ENCODE assay signal across 1 cellular context in genomic region chr3:44729384-44729910, GRCh38.
A peak's percentile ranks its signal among the peaks of the same experiment; 100 is the strongest.
TF ChIP-seq lines count a peak whose summit lies in the region.

ZNF501 (plus strand) TSS chr3:44729635; CDS start chr3:44734422, 4,787 bp downstream.

TF ChIP-seq in HepG2, 621 proteins besides CTCF, POLR2A, EP300 and RAD21 (continued from another document and continues in another):
- TF ChIP-seq, protein P1, sequence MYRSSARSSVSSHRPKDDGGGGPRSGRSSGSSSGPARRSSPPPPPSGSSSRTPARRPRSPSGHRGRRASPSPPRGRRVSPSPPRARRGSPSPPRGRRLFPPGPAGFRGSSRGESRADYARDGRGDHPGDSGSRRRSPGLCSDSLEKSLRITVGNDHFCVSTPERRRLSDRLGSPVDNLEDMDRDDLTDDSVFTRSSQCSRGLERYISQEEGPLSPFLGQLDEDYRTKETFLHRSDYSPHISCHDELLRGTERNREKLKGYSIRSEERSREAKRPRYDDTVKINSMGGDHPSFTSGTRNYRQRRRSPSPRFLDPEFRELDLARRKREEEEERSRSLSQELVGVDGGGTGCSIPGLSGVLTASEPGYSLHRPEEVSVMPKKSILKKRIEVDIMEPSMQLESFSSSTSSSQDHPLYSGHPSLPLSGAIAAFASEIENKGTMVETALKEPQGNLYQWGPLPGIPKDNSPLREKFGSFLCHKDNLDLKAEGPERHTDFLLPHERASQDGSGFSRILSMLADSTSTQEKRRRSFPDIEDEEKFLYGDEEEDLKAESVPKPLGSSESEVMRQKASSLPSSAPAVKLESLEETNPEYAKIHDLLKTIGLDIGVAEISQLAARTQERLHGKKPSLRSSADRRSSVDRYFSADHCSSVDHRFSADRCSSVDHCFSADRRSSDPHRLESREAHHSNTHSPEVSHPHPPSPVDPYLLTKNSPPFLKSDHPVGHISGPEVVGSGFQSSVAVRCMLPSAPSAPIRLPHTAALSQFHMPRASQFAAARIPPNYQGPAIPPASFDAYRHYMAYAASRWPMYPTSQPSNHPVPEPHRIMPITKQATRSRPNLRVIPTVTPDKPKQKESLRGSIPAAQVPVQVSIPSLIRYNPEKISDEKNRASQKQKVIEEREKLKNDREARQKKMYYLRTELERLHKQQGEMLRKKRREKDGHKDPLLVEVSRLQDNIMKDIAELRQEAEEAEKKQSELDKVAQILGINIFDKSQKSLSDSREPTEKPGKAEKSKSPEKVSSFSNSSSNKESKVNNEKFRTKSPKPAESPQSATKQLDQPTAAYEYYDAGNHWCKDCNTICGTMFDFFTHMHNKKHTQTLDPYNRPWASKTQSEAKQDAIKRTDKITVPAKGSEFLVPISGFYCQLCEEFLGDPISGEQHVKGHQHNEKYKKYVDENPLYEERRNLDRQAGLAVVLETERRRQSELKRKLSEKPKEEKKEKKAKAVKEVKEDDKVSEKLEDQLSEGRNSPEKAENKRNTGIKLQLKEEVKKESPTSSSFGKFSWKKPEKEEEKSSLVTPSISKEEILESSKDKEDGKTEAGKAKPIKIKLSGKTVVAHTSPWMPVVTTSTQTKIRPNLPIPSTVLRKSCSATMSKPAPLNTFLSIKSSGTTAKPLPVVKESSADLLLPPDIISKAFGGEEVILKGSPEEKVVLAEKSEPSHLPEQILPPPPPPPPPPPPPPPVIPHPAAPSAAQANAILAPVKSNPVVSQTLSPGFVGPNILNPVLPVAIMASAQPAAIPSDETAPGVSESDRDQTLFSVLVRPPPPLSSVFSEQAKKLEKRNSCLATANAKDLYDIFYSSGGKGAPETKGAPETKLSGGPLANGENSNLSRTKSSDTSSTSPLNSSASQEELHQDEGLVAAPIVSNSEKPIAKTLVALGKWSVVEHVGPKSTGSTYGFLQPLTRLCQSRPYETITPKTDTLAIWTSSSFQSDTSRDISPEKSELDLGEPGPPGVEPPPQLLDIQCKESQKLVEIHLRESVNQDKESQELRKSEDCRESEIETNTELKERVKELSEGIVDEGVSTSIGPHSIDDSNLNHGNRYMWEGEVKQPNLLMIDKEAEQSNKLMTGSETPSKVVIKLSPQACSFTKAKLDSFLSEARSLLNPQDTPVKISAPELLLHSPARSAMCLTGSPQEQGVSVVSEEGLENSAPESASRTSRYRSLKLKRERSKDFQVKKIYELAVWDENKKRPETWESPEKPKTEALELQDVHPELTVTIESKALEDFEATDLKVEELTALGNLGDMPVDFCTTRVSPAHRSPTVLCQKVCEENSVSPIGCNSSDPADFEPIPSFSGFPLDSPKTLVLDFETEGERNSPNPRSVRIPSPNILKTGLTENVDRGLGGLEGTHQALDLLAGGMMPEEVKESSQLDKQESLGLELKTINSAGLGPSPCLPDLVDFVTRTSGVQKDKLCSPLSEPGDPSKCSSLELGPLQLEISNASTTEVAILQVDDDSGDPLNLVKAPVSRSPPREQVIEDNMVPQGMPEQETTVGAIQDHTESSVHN (CRISPR knock-in tag; IDR thresholded peaks at IDR 0.05) = no peak
- TF ChIP-seq ZEB1 (IDR thresholded peaks at IDR 0.05; ENCODE audit: insufficient replicate concordance, low read depth) (no peak), PRPF4 (IDR thresholded peaks at IDR 0.05; ENCODE audit: low read depth, low read length, poor library complexity, severe bottlenecking) (no peak), ZFY (CRISPR knock-in tag; IDR thresholded peaks at IDR 0.05) (peak; percentile 88), NFE2L2 (IDR thresholded peaks at IDR 0.05; ENCODE audit: low read length) (no peak), YY1 (IDR thresholded peaks at IDR 0.05; ENCODE audit: insufficient read depth, insufficient replicate concordance, low read depth, low read length) (peak; percentile 78), HDAC1 (CRISPR knock-in tag; IDR thresholded peaks at IDR 0.05) (peak; percentile 93), ZNF207 (IDR thresholded peaks at IDR 0.05; ENCODE audit: borderline replicate concordance) (no peak), ZNF138 (CRISPR knock-in tag; IDR thresholded peaks at IDR 0.05; ENCODE audit: low read depth) (peak; percentile 59; the same call in 1 of the 2 replicates), MAX (IDR thresholded peaks at IDR 0.05) (peak; percentile 86; the same call in 1 of the 2 replicates), RBM39 (IDR thresholded peaks at IDR 0.05; ENCODE audit: low read depth, low read length, poor library complexity, severe bottlenecking) (peak; percentile 71), RBM22 (optimal IDR thresholded peaks at IDR 0.05; ENCODE audit: low read length) (peak; percentile 22), NCOA1 (CRISPR knock-in tag; IDR thresholded peaks at IDR 0.05) (no peak), ZFP41 (CRISPR knock-in tag; IDR thresholded peaks at IDR 0.05; ENCODE audit: borderline replicate concordance) (no peak), HNRNPH1 (optimal IDR thresholded peaks at IDR 0.05; ENCODE audit: low read depth, low read length) (no peak), ZBTB20 (CRISPR knock-in tag; IDR thresholded peaks at IDR 0.05; ENCODE audit: borderline replicate concordance, low read depth) (peak; percentile 77; the same call in 1 of the 2 replicates), XRCC5 (optimal IDR thresholded peaks at IDR 0.05; ENCODE audit: low read length) (peak; percentile 91), NFATC3 (CRISPR knock-in tag; IDR thresholded peaks at IDR 0.05) (no peak), NFKB2 (CRISPR knock-in tag; IDR thresholded peaks at IDR 0.05; ENCODE audit: borderline replicate concordance) (peak; percentile 80; the same call in 1 of the 2 replicates), ZSCAN12 (CRISPR knock-in tag; IDR thresholded peaks at IDR 0.05) (no peak), MBNL3 (CRISPR knock-in tag; conservative IDR thresholded peaks at IDR 0.05) (no peak), BRF2 (CRISPR knock-in tag; IDR thresholded peaks at IDR 0.05) (peak; percentile 88)
- TF ChIP-seq, protein P2, sequence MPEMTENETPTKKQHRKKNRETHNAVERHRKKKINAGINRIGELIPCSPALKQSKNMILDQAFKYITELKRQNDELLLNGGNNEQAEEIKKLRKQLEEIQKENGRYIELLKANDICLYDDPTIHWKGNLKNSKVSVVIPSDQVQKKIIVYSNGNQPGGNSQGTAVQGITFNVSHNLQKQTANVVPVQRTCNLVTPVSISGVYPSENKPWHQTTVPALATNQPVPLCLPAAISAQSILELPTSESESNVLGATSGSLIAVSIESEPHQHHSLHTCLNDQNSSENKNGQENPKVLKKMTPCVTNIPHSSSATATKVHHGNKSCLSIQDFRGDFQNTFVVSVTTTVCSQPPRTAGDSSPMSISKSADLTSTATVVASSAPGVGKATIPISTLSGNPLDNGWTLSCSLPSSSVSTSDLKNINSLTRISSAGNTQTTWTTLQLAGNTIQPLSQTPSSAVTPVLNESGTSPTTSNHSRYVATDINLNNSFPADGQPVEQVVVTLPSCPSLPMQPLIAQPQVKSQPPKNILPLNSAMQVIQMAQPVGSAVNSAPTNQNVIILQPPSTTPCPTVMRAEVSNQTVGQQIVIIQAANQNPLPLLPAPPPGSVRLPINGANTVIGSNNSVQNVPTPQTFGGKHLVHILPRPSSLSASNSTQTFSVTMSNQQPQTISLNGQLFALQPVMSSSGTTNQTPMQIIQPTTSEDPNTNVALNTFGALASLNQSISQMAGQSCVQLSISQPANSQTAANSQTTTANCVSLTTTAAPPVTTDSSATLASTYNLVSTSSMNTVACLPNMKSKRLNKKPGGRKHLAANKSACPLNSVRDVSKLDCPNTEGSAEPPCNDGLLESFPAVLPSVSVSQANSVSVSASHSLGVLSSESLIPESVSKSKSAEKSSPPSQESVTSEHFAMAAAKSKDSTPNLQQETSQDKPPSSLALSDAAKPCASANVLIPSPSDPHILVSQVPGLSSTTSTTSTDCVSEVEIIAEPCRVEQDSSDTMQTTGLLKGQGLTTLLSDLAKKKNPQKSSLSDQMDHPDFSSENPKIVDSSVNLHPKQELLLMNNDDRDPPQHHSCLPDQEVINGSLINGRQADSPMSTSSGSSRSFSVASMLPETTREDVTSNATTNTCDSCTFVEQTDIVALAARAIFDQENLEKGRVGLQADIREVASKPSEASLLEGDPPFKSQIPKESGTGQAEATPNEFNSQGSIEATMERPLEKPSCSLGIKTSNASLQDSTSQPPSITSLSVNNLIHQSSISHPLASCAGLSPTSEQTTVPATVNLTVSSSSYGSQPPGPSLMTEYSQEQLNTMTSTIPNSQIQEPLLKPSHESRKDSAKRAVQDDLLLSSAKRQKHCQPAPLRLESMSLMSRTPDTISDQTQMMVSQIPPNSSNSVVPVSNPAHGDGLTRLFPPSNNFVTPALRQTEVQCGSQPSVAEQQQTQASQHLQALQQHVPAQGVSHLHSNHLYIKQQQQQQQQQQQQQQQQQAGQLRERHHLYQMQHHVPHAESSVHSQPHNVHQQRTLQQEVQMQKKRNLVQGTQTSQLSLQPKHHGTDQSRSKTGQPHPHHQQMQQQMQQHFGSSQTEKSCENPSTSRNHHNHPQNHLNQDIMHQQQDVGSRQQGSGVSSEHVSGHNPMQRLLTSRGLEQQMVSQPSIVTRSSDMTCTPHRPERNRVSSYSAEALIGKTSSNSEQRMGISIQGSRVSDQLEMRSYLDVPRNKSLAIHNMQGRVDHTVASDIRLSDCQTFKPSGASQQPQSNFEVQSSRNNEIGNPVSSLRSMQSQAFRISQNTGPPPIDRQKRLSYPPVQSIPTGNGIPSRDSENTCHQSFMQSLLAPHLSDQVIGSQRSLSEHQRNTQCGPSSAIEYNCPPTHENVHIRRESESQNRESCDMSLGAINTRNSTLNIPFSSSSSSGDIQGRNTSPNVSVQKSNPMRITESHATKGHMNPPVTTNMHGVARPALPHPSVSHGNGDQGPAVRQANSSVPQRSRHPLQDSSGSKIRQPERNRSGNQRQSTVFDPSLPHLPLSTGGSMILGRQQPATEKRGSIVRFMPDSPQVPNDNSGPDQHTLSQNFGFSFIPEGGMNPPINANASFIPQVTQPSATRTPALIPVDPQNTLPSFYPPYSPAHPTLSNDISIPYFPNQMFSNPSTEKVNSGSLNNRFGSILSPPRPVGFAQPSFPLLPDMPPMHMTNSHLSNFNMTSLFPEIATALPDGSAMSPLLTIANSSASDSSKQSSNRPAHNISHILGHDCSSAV (CRISPR knock-in tag; IDR thresholded peaks at IDR 0.05; ENCODE audit: borderline replicate concordance) = no peak
- TF ChIP-seq, protein P3, sequence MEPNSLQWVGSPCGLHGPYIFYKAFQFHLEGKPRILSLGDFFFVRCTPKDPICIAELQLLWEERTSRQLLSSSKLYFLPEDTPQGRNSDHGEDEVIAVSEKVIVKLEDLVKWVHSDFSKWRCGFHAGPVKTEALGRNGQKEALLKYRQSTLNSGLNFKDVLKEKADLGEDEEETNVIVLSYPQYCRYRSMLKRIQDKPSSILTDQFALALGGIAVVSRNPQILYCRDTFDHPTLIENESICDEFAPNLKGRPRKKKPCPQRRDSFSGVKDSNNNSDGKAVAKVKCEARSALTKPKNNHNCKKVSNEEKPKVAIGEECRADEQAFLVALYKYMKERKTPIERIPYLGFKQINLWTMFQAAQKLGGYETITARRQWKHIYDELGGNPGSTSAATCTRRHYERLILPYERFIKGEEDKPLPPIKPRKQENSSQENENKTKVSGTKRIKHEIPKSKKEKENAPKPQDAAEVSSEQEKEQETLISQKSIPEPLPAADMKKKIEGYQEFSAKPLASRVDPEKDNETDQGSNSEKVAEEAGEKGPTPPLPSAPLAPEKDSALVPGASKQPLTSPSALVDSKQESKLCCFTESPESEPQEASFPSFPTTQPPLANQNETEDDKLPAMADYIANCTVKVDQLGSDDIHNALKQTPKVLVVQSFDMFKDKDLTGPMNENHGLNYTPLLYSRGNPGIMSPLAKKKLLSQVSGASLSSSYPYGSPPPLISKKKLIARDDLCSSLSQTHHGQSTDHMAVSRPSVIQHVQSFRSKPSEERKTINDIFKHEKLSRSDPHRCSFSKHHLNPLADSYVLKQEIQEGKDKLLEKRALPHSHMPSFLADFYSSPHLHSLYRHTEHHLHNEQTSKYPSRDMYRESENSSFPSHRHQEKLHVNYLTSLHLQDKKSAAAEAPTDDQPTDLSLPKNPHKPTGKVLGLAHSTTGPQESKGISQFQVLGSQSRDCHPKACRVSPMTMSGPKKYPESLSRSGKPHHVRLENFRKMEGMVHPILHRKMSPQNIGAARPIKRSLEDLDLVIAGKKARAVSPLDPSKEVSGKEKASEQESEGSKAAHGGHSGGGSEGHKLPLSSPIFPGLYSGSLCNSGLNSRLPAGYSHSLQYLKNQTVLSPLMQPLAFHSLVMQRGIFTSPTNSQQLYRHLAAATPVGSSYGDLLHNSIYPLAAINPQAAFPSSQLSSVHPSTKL (CRISPR knock-in tag; IDR thresholded peaks at IDR 0.05) = peak; percentile 56; the same call in 1 of the 2 replicates
- TF ChIP-seq, protein P4, sequence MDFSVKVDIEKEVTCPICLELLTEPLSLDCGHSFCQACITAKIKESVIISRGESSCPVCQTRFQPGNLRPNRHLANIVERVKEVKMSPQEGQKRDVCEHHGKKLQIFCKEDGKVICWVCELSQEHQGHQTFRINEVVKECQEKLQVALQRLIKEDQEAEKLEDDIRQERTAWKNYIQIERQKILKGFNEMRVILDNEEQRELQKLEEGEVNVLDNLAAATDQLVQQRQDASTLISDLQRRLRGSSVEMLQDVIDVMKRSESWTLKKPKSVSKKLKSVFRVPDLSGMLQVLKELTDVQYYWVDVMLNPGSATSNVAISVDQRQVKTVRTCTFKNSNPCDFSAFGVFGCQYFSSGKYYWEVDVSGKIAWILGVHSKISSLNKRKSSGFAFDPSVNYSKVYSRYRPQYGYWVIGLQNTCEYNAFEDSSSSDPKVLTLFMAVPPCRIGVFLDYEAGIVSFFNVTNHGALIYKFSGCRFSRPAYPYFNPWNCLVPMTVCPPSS (IDR thresholded peaks at IDR 0.05) = no peak
- TF ChIP-seq, protein P5, sequence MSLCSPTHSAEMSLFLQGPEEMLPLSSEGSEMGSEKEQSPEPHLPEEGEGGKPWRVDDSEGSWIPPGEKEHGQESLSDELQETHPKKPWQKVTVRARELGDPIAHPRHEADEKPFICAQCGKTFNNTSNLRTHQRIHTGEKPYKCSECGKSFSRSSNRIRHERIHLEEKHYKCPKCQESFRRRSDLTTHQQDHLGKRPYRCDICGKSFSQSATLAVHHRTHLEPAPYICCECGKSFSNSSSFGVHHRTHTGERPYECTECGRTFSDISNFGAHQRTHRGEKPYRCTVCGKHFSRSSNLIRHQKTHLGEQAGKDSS (CRISPR knock-in tag; IDR thresholded peaks at IDR 0.05; ENCODE audit: borderline replicate concordance, low read depth) = peak; percentile 76
